Comparison of ENCODE assay signal across 8 cellular contexts in genomic region chr6:33112148-33112547, GRCh38. TPM values are rescaled to one million over a fixed set of nuclear protein-coding genes. Genes with fewer than 3 reads are reported as not detected.
DNase-seq lines count a peak whose midpoint lies in the region; ATAC-seq and TF ChIP-seq lines count a peak whose summit lies in the region.

No MANE protein-coding gene starts in this region.

- peaks cover 0 to 31% (median 0%) of the 10 kb centered on the region in 12 donors for H3K4me1 ChIP-seq in heart left ventricle
- peaks cover 6 to 7% of the 10 kb centered on the region in 2 donors for H3K4me1 ChIP-seq in thoracic aorta (ENCODE audit: control insufficient read depth in 1 of 2, low read depth in 2 of 2)

- peaks cover 78% of the 10 kb centered on the region for H3K27me3 Mint-ChIP-seq in T-helper 2 cell treated with Interferon-gamma antibody and Interleukin-4, amounts not matched to agents 5 μg/mL and 100 μg/mL, for 36 hours (ENCODE audit: low read depth)

- H3K27ac ChIP-seq in heart left ventricle: peak overlapping the region in 1 of 12 donors; percentile 21
- no peak overlapping the region for H3K27ac ChIP-seq in thoracic aorta
- no peak overlapping the region for H3K27ac ChIP-seq in coronary artery

- H3K9me3 Mint-ChIP-seq in T-helper 2 cell treated with Interferon-gamma antibody and Interleukin-4, amounts not matched to agents 5 μg/mL and 100 μg/mL, for 36 hours: no peaks in the 10 kb centered on the region

- H3K4me3 ChIP-seq in heart left ventricle: no peak overlapping the region
- no peak overlapping the region for H3K4me3 ChIP-seq in thoracic aorta
- H3K4me3 ChIP-seq in coronary artery: no peak overlapping the region

- H3K9me3 ChIP-seq in heart left ventricle (no peaks in the 10 kb centered on the region), thoracic aorta (no peaks in the 10 kb centered on the region)

- H3K27ac Mint-ChIP-seq in T-helper 2 cell treated with Interferon-gamma antibody and Interleukin-4, amounts not matched to agents 5 μg/mL and 100 μg/mL, for 36 hours: no peak overlapping the region

- no peaks in the 10 kb centered on the region for H3K36me3 ChIP-seq in heart left ventricle
- no peaks in the 10 kb centered on the region for H3K36me3 ChIP-seq in thoracic aorta

- WGBS in heart left ventricle, 4 donors: 17 to 63% (median 19%) methylated on average over 1 of the region's 1 CpG

- H3K27me3 ChIP-seq in heart left ventricle (peaks cover 6 to 55% (median 15%) of the 10 kb centered on the region in 9 donors), thoracic aorta (replicated peaks; ENCODE audit: insufficient read depth) (peaks cover 12% of the 10 kb centered on the region)

- no peaks in the 10 kb centered on the region for H3K36me3 Mint-ChIP-seq in T-helper 2 cell treated with Interferon-gamma antibody and Interleukin-4, amounts not matched to agents 5 μg/mL and 100 μg/mL, for 36 hours (ENCODE audit: low read depth)

- H3K4me1 Mint-ChIP-seq in T-helper 2 cell treated with Interferon-gamma antibody and Interleukin-4, amounts not matched to agents 5 μg/mL and 100 μg/mL, for 36 hours (ENCODE audit: low read depth): peaks cover 9% of the 10 kb centered on the region

- no peak for TF ChIP-seq POLR2A in heart left ventricle (IDR thresholded peaks at IDR 0.05)

- H3K4me3 Mint-ChIP-seq in T-helper 2 cell treated with Interferon-gamma antibody and Interleukin-4, amounts not matched to agents 5 μg/mL and 100 μg/mL, for 36 hours: no peak overlapping the region

- in situ Hi-C loops in G401 (cut with HindIII; ENCODE audit: low sequenced_read_pairs): no loop called here

- TF ChIP-seq CTCF in heart left ventricle (IDR thresholded peaks at IDR 0.05): no peak
- TF ChIP-seq CTCF in thoracic aorta (IDR thresholded peaks at IDR 0.05): no peak
- TF ChIP-seq CTCF in coronary artery (IDR thresholded peaks at IDR 0.05): no peak

- ATAC-seq in GM19455 (IDR thresholded peaks at IDR 0.05; ENCODE audit: unreplicated experiment) (peak; percentile 91), HG03469 (IDR thresholded peaks at IDR 0.05; ENCODE audit: unreplicated experiment) (peak; percentile 86), heart left ventricle (peak; percentile 82 to 96 (median 94)), thoracic aorta (ENCODE audit: insufficient number of reproducible peaks, low FRiP score, low read depth) (peak; percentile 83)

- DNase-seq in G401 (ENCODE audit: low spot score) (peak; percentile 95), heart left ventricle (peak in 1 of 5 donors; percentile 29), thoracic aorta (ENCODE audit: low spot score) (no peak), NCI-H1417 treated with DMSO at 0.1 percent for 48 hours (lab: John Stamatoyannopoulos, UW) (no peak), coronary artery (ENCODE audit: low spot score) (no peak)
- peak; percentile 16 for DNase-seq in T-helper 2 cell treated with Interferon-gamma antibody and Interleukin-4, amounts not matched to agents 5 μg/mL and 100 μg/mL, for 36 hours (ENCODE audit: low spot score)

- intact Hi-C loops in heart left ventricle (cut with DNase I): no loop called here

RNA-seq across cellular contexts. Expression of gene HLA-DPB1, which starts 36.4 kb away (rescaled TPM):
- total RNA-seq in G401 (2014; rRNA removed; shearing (Covaris generic)): not detected in 2 replicates
- total RNA-seq in heart left ventricle: 100 to 1,000 TPM in 2 of 9 donors, 10 to 100 TPM in 7; 16.6 to 346 (median 30.7) TPM
- polyA plus RNA-seq in heart left ventricle: 10 to 100 TPM; 25.0 to 30.1 TPM
- total RNA-seq in thoracic aorta: 100 to 1,000 TPM in 1 of 2 donors, 10 to 100 TPM in 1; 78.4 to 112 TPM

RNA-seq across cellular contexts. Expression of gene HLA-DPA1, which starts 38.7 kb away (rescaled TPM):
- total RNA-seq in G401 (2014; rRNA removed; shearing (Covaris generic)): not detected in 2 replicates
- total RNA-seq in heart left ventricle: 100 to 1,000 TPM in 2 of 9 donors, 10 to 100 TPM in 7; 18.6 to 438 (median 51.0) TPM
- 10 to 100 TPM; 18.2 to 23.5 TPM for polyA plus RNA-seq in heart left ventricle
- 100 to 1,000 TPM; 141 to 148 TPM for total RNA-seq in thoracic aorta

Comparison
In these comparisons a context has a peak if more than half of its experiments do, and no peak if none do; other contexts are left out.
1. DNase-seq: peak in G401 (single experiment) and T-helper 2 cell treated with Interferon-gamma antibody and Interleukin-4, amounts not matched to agents 5 μg/mL and 100 μg/mL, for 36 hours (single experiment); none in thoracic aorta (single experiment), NCI-H1417 treated with DMSO at 0.1 percent for 48 hours (single experiment) and coronary artery (single experiment).
2. RNA of gene HLA-DPB1, which starts 36.4 kb away (total RNA-seq): 78.4 to 112 TPM in thoracic aorta and 16.6 to 346 TPM in heart left ventricle; not detected in G401; every median in the first group is over 10 times any median in the second.
3. RNA of gene HLA-DPA1, which starts 38.7 kb away (total RNA-seq): 141 to 148 TPM in thoracic aorta and 18.6 to 438 TPM in heart left ventricle; not detected in G401; every median in the first group is over 10 times any median in the second.
4. Peak in every context shown above with its lines, with median percentiles within 50 percentile points of each other: ATAC-seq.